ENCODE assay signal across 19 cellular contexts in the genomic region with DNA sequence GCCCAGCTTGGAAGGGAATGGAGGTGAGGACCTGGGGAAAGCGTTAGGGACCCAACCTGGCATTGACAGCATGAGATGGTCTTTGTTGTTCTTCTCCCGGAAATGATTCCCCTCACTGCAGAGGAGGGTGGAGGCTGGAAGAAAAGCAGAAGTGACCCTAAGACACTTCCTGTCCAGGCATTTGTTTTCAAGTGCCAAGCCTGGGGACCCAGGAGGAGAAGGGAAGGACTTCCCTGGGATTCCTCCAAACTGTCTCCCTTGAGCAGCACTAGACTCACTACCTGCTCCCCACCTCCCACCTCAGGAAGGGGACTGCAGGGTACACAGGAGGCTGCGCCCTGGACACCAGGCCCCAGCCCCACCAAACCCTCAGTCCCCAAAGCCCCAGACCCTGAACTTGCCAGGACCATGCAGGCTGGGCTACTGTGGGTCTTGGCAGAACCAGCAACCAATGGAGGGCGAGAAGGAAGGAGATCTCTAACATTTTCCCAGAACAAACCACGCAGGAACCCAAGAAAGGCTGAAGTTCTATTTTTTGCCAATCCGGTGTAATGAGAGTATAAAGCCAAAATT. TPM values are rescaled to one million over a fixed set of nuclear protein-coding genes. Genes with fewer than 3 reads are reported as not detected.
DNase-seq lines count a peak whose midpoint lies in the region; ATAC-seq and TF ChIP-seq lines count a peak whose summit lies in the region.
"Had no signal": no experiment of that assay in that cellular context is flagged by ENCODE, and none has a peak within 500 bp of the region (broad histone marks: within the 10 kb centered on the region; RNA-seq: fewer than 3 reads in every experiment).

No MANE protein-coding gene starts in this region.

- H2AFZ ChIP-seq in mesenchymal stem cell (ENCODE audit: low read depth, low read length), result peak overlapping the region; percentile 60

- H2BK5ac ChIP-seq in mesenchymal stem cell (ENCODE audit: low read depth, low read length, poor library complexity, severe bottlenecking), result no peak overlapping the region

- H3K36me3 Mint-ChIP-seq in activated CD8-positive, alpha-beta memory T cell treated with anti-CD3 and anti-CD28 coated beads, Interleukin-2, amount 10 ng/mL, durations not matched to agents 7 days and 5 days, result no peaks in the 10 kb centered on the region
- no peaks in the 10 kb centered on the region for H3K36me3 Mint-ChIP-seq in immature natural killer cell

- peaks cover 0 to 3% (median 0%) of the 10 kb centered on the region in 11 experiments; a peak in 2 of 22 replicates for H3K9me3 ChIP-seq in BLaER1 treated with 17β-estradiol and CSF1 and Interleukin-3, amounts not matched to agents 10 nM and 100 nM (replicated peaks in 1 of 11)
- H3K9me3 ChIP-seq in mesenchymal stem cell (ENCODE audit: control insufficient read depth, low read length) (peaks cover 8% of the 10 kb centered on the region), gastrocnemius medialis (no peaks in the 10 kb centered on the region)
- H3K9me3 ChIP-seq: lower lobe of right lung, pancreas, SJCRH30 had no signal

- H3K27ac ChIP-seq in BLaER1 treated with 17β-estradiol and CSF1 and Interleukin-3, amounts not matched to agents 10 nM and 100 nM, result peak overlapping the region in 10 of 11 experiments; percentile 29 to 82 (median 58); a peak in 20 of 22 replicates
- H3K27ac ChIP-seq in mesenchymal stem cell (ENCODE audit: low read length, poor library complexity, severe bottlenecking), result no peak overlapping the region
- H3K27ac ChIP-seq in gastrocnemius medialis, result no peak overlapping the region
- H3K27ac ChIP-seq: lower lobe of right lung, pancreas, SJCRH30 had no signal

- intact Hi-C loops in gastrocnemius medialis (cut with DNase I; ENCODE audit: low total_unique reads), result no loop called here

- peak overlapping the region in 4 of 11 experiments; percentile 23 to 57 (median 50); a peak in 7 of 22 replicates for H3K9ac ChIP-seq in BLaER1 treated with 17β-estradiol and CSF1 and Interleukin-3, amounts not matched to agents 10 nM and 100 nM
- no peak overlapping the region for H3K9ac ChIP-seq in mesenchymal stem cell (ENCODE audit: low read length)

- peak overlapping the region; percentile 49 for H2AK5ac ChIP-seq in mesenchymal stem cell (ENCODE audit: low read length, severe bottlenecking)

- peak overlapping the region in 1 of 2 experiments; percentile 39 for H3K14ac ChIP-seq in mesenchymal stem cell (ENCODE audit: low read length in 2 of 2)

- no peak for TF ChIP-seq CTCF in gastrocnemius medialis (IDR thresholded peaks at IDR 0.05 in 4 of 5, conservative IDR thresholded peaks at IDR 0.05 in 1 of 5)

- 79% methylated on average over 3 of the region's 6 CpGs for WGBS in mesenchymal stem cell

- no peaks in the 10 kb centered on the region for H3K79me1 ChIP-seq in mesenchymal stem cell (replicated peaks; ENCODE audit: low read length, poor library complexity, severe bottlenecking)

- peaks cover 18% of the 10 kb centered on the region for H3K4me1 Mint-ChIP-seq in activated CD8-positive, alpha-beta memory T cell treated with anti-CD3 and anti-CD28 coated beads, Interleukin-2, amount 10 ng/mL, durations not matched to agents 7 days and 5 days
- no peaks in the 10 kb centered on the region for H3K4me1 Mint-ChIP-seq in immature natural killer cell

- H2BK15ac ChIP-seq in mesenchymal stem cell (ENCODE audit: low read depth, poor library complexity, severe bottlenecking), result no peak overlapping the region

- H3K27me3 Mint-ChIP-seq in activated CD8-positive, alpha-beta memory T cell treated with anti-CD3 and anti-CD28 coated beads, Interleukin-2, amount 10 ng/mL, durations not matched to agents 7 days and 5 days, result peaks cover 4% of the 10 kb centered on the region
- H3K27me3 Mint-ChIP-seq in immature natural killer cell (ENCODE audit: low read depth in 3 of 3), result peaks cover 3 to 9% (median 4%) of the 10 kb centered on the region in 3 donors

- in situ Hi-C loops in KBM-7 (cut with MboI; ENCODE audit: low pct_unique_long_range_greater_than_20kb, low sequenced_read_pairs) (no loop called here), gastrocnemius medialis (cut with MboI; ENCODE audit: low sequenced_read_pairs in 4 of 4) (no loop called here)

- no peaks in the 10 kb centered on the region for H3K9me3 Mint-ChIP-seq in activated CD8-positive, alpha-beta memory T cell treated with anti-CD3 and anti-CD28 coated beads, Interleukin-2, amount 10 ng/mL, durations not matched to agents 7 days and 5 days (ENCODE audit: low read depth)
- no peaks in the 10 kb centered on the region for H3K9me3 Mint-ChIP-seq in immature natural killer cell

- no peak overlapping the region for H4K91ac ChIP-seq in mesenchymal stem cell (ENCODE audit: low read length)

- DNase-seq in KBM-7 (peak; percentile 62), mesenchymal stem cell (no peak), GDM1 (lab: John Stamatoyannopoulos, UW) (no peak), NCI-H1417 (lab: John Stamatoyannopoulos, UW) (no peak), gastrocnemius medialis (no peak), immature natural killer cell (no peak)
- peak; percentile 12 for DNase-seq in activated CD8-positive, alpha-beta memory T cell treated with anti-CD3 and anti-CD28 coated beads, Interleukin-2, amount 10 ng/mL, durations not matched to agents 7 days and 5 days
- DNase-seq: activated gamma-delta T cell; hippocampal formation; lower lobe of right lung; NCI-H1105 treated with DMSO at 0.1 percent for 48 hours; NCI-H526; SJCRH30; stimulated activated CD4-positive, alpha-beta T cell treated with anti-CD3 and anti-CD28 coated beads, Interleukin-2, amount 100 ng/mL, for 48 hours; stimulated activated naive CD8-positive, alpha-beta T cell treated with anti-CD3 and anti-CD28 coated beads, Interleukin-15, Interleukin-2, amounts not matched to agents 100 U/mL and 50 U/mL, for 24 hours had no signal

- H3K4me3 Mint-ChIP-seq in activated CD8-positive, alpha-beta memory T cell treated with anti-CD3 and anti-CD28 coated beads, Interleukin-2, amount 10 ng/mL, durations not matched to agents 7 days and 5 days, result no peak overlapping the region
- no peak overlapping the region for H3K4me3 Mint-ChIP-seq in immature natural killer cell

- no peaks in the 10 kb centered on the region for H3K36me3 ChIP-seq in BLaER1 treated with 17β-estradiol and CSF1 and Interleukin-3, amounts not matched to agents 10 nM and 100 nM
- H3K36me3 ChIP-seq in mesenchymal stem cell (ENCODE audit: control insufficient read depth in 1 of 2, insufficient read depth in 2 of 2, low read depth in 1 of 2, low read length in 2 of 2) (no peaks in the 10 kb centered on the region), gastrocnemius medialis (no peaks in the 10 kb centered on the region)
- H3K36me3 ChIP-seq: lower lobe of right lung, pancreas, SJCRH30 had no signal

- H3K18ac ChIP-seq in mesenchymal stem cell (ENCODE audit: low read depth in 1 of 2, low read length in 2 of 2), result peak overlapping the region in 1 of 2 experiments; percentile 50

- CTCF ChIA-PET in activated CD8-positive, alpha-beta memory T cell treated with anti-CD3 and anti-CD28 coated beads, Interleukin-2, amount 10 ng/mL, durations not matched to agents 7 days and 5 days (lab: Charles Lee), result no interaction called here

- H3K23ac ChIP-seq in mesenchymal stem cell (ENCODE audit: low read length in 2 of 2), result no peak overlapping the region

- H4K20me1 ChIP-seq in BLaER1 treated with 17β-estradiol and CSF1 and Interleukin-3, amounts not matched to agents 10 nM and 100 nM, result no peaks in the 10 kb centered on the region

- peak overlapping the region in 1 of 10 experiments; percentile 14; a peak in 2 of 20 replicates for H3K4me3 ChIP-seq in BLaER1 treated with 17β-estradiol and CSF1 and Interleukin-3, amounts not matched to agents 10 nM and 100 nM
- H3K4me3 ChIP-seq in mesenchymal stem cell (ENCODE audit: insufficient read depth in 1 of 2, low read depth in 1 of 2, low read length in 2 of 2) (no peak overlapping the region), gastrocnemius medialis (no peak overlapping the region)
- H3K4me3 ChIP-seq: lower lobe of right lung, pancreas, SJCRH30 had no signal

- no peak for TF ChIP-seq POLR2A in gastrocnemius medialis (IDR thresholded peaks at IDR 0.05)

- H3K4me1 ChIP-seq in BLaER1 treated with 17β-estradiol and CSF1 and Interleukin-3, amounts not matched to agents 10 nM and 100 nM, result peaks cover 55 to 66% (median 61%) of the 10 kb centered on the region in 10 experiments
- H3K4me1 ChIP-seq in mesenchymal stem cell (ENCODE audit: control insufficient read depth, insufficient read depth, low read depth, low read length), result peaks cover 15% of the 10 kb centered on the region
- H3K4me1 ChIP-seq in gastrocnemius medialis, result peaks cover 0 to 3% of the 10 kb centered on the region in 2 donors
- H3K4me1 ChIP-seq: SJCRH30 had no signal

- H2BK12ac ChIP-seq in mesenchymal stem cell (ENCODE audit: low read length in 2 of 2), result peak overlapping the region in 1 of 2 experiments; percentile 6

- no peaks in the 10 kb centered on the region for H3K27me3 ChIP-seq in BLaER1 treated with 17β-estradiol and CSF1 and Interleukin-3, amounts not matched to agents 10 nM and 100 nM
- H3K27me3 ChIP-seq in mesenchymal stem cell (ENCODE audit: control insufficient read depth in 1 of 2, insufficient read depth in 1 of 2, low read length in 2 of 2) (peaks cover 0 to 54% of the 10 kb centered on the region in 2 experiments), gastrocnemius medialis (no peaks in the 10 kb centered on the region)
- H3K27me3 ChIP-seq: pancreas, SJCRH30 had no signal

- ATAC-seq in activated CD8-positive, alpha-beta memory T cell treated with anti-CD3 and anti-CD28 coated beads, Interleukin-2, amount 10 ng/mL, durations not matched to agents 7 days and 5 days, result no peak
- ATAC-seq in gastrocnemius medialis, result no peak
- ATAC-seq: lower lobe of right lung; pancreas; stimulated activated naive CD8-positive, alpha-beta T cell treated with anti-CD3 and anti-CD28 coated beads, Interleukin-15, Interleukin-2, amounts not matched to agents 100 U/mL and 50 U/mL, for 24 hours had no signal

- H3K4me2 ChIP-seq in BLaER1 treated with 17β-estradiol and CSF1 and Interleukin-3, amounts not matched to agents 10 nM and 100 nM, result peak overlapping the region; percentile 74 to 92 (median 80)
- H3K4me2 ChIP-seq in mesenchymal stem cell (ENCODE audit: low read length, poor library complexity, severe bottlenecking), result no peak overlapping the region

- H4K8ac ChIP-seq in mesenchymal stem cell (ENCODE audit: low read length), result no peak overlapping the region

- H2BK120ac ChIP-seq in mesenchymal stem cell (ENCODE audit: low read depth, low read length), result no peak overlapping the region

- H3K4ac ChIP-seq in mesenchymal stem cell (ENCODE audit: low read depth in 1 of 2, low read length in 2 of 2), result peak overlapping the region in 1 of 2 experiments; percentile 33

- no peak overlapping the region for H3K27ac Mint-ChIP-seq in activated CD8-positive, alpha-beta memory T cell treated with anti-CD3 and anti-CD28 coated beads, Interleukin-2, amount 10 ng/mL, durations not matched to agents 7 days and 5 days
- H3K27ac Mint-ChIP-seq in immature natural killer cell, result no peak overlapping the region

RNA-seq across cellular contexts. Expression of a gene that starts 9.8 kb away (rescaled TPM):
- total RNA-seq in activated CD8-positive, alpha-beta memory T cell treated with anti-CD3 and anti-CD28 coated beads, Interleukin-2, amount 10 ng/mL, durations not matched to agents 7 days and 5 days, result 1 to 10 TPM in 1 of 2 experiments, under 1 TPM in 1; 0.14 to 1.9 TPM
- polyA plus RNA-seq in mesenchymal stem cell (2013, experiment 1 of 2), result 3.8 TPM
- 3.9 TPM for polyA plus RNA-seq in mesenchymal stem cell (2013, experiment 2 of 2)
- 1 to 10 TPM; 1.7 to 8.7 (median 3.2) TPM for total RNA-seq in gastrocnemius medialis
- polyA plus RNA-seq in immature natural killer cell, result 1 to 10 TPM in 1 of 3 donors, under 1 TPM in 2; 0.30 to 1.8 (median 0.60) TPM
- total RNA-seq: epithelial cell of proximal tubule, SJCRH30 had no signal
- polyA plus RNA-seq: BJ had no signal

Comparison
In these comparisons a context has a peak if more than half of its experiments do, and no peak if none do; other contexts are left out.
1. H3K27ac ChIP-seq: peak in BLaER1 treated with 17β-estradiol and CSF1 and Interleukin-3, amounts not matched to agents 10 nM and 100 nM (10 of 11); none in mesenchymal stem cell (single experiment) and gastrocnemius medialis (0 of 4).
2. DNase-seq: peak in KBM-7 (single experiment) and activated CD8-positive, alpha-beta memory T cell treated with anti-CD3 and anti-CD28 coated beads, Interleukin-2, amount 10 ng/mL, durations not matched to agents 7 days and 5 days (single experiment); none in mesenchymal stem cell (single experiment), GDM1 (single experiment), NCI-H1417 (0 of 3), gastrocnemius medialis (0 of 2) and immature natural killer cell (0 of 3).